ENCODE assay signal across 1 cellular context in the genomic region with DNA sequence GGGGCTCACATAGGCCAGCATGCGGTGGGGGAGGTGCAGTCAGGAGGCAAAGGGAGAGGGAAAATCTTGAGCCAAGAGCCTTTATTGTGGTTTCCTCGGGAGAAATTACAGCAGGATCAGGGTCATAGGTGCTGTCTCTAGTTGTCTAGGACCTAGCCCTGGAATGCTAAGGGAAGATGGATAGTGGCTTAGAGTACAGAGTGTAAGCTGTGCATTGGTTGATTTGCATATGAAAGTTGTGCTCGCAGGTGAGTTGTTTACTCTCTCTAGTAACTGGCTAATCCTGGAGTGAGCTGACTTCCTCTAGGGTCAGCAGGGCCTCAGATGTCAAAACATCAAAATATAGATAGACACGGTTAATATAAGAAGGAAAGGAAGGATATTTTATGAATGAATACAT.
TF ChIP-seq lines count a peak whose summit lies in the region.

No MANE protein-coding gene starts in this region.

TF ChIP-seq in H1, 55 proteins besides CTCF, POLR2A, EP300 and RAD21 (continued from another document):
- no peak for TF ChIP-seq KDM5A (IDR thresholded peaks at IDR 0.05; ENCODE audit: low read length)
- TF ChIP-seq TEAD4 (IDR thresholded peaks at IDR 0.05; ENCODE audit: low read depth, low read length), result peak; percentile 77; the same call in 1 of the 2 replicates
- no peak for TF ChIP-seq RNF2 (IDR thresholded peaks at IDR 0.05; ENCODE audit: borderline replicate concordance, low read depth, low read length, missing control alignments, poor library complexity, severe bottlenecking)
- TF ChIP-seq, protein P1, sequence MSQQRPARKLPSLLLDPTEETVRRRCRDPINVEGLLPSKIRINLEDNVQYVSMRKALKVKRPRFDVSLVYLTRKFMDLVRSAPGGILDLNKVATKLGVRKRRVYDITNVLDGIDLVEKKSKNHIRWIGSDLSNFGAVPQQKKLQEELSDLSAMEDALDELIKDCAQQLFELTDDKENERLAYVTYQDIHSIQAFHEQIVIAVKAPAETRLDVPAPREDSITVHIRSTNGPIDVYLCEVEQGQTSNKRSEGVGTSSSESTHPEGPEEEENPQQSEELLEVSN (IDR thresholded peaks at IDR 0.05), result 0 out of 2 replicates have a peak, but pooled peaks have one; percentile 23
TF ChIP-seq in H1: peak in this region for 2.
